Comparison of ENCODE assay signal across 8 cellular contexts in genomic region chr19:52139291-52140076, GRCh38. TPM values are rescaled to one million over a fixed set of nuclear protein-coding genes. Genes with fewer than 3 reads are reported as not detected.
A peak's percentile ranks its signal among the peaks of the same experiment; 100 is the strongest.
DNase-seq lines count a peak whose midpoint lies in the region; ATAC-seq and TF ChIP-seq lines count a peak whose summit lies in the region.

Gene ZNF616, minus strand, starts transcription at chr19:52139938. Its CDS starts 9,426 bp downstream, at chr19:52130512.

- H2BK15ac ChIP-seq in IMR-90 (ENCODE audit: low read depth, low read length) = no peak within 1 kb of the TSS

- peak; percentile 94 for DNase-seq in DMS114 treated with DMSO at 0.1 percent for 48 hours (lab: John Stamatoyannopoulos, UW; ENCODE audit: unreplicated experiment)
- DNase-seq in IMR-90 = peak; percentile 91
- DNase-seq in OCI-M1 (lab: John Stamatoyannopoulos, UW) = peak; percentile 99
- peak; percentile 97 for DNase-seq in activated T-cell treated with anti-CD3 and anti-CD28 coated beads for 4 hours
- peak; percentile 96 for DNase-seq in epithelial cell of esophagus (ENCODE audit: low read depth)
- peak; percentile 98 to 99 (median 98) for DNase-seq in mucosa of descending colon
- DNase-seq in stimulated activated CD8-positive, alpha-beta memory T cell treated with anti-CD3 and anti-CD28 coated beads, Interleukin-4, amount 100 ng/mL, for 1 hour (ENCODE audit: low read depth in 2 of 2, low spot score in 1 of 2) = peak; percentile 94 to 96

- TF ChIP-seq CTCF in IMR-90 (conservative IDR thresholded peaks at IDR 0.05; ENCODE audit: low read depth, low read length) = peak; percentile 76
- peak; percentile 72 for TF ChIP-seq CTCF in epithelial cell of esophagus (IDR thresholded peaks at IDR 0.05; ENCODE audit: insufficient read depth, low read depth, low read length, missing control alignments)
- peak; percentile 57 for TF ChIP-seq CTCF in mucosa of descending colon (IDR thresholded peaks at IDR 0.05)

- peak within 1 kb of the TSS; percentile 86 to 99 for H4K8ac ChIP-seq in IMR-90 (ENCODE audit: low read depth in 2 of 2, low read length in 2 of 2)

- no peaks in the 10 kb centered on the region for H3K27me3 ChIP-seq in IMR-90 (ENCODE audit: control insufficient read depth, insufficient read depth, low read length)

- dilution Hi-C loops in IMR-90 (cut with HindIII; ENCODE audit: low sequenced_read_pairs, unreplicated experiment) = no loop called here

- peak within 1 kb of the TSS; percentile 59 for H3K23ac ChIP-seq in IMR-90 (ENCODE audit: low read depth, low read length)

- POLR2A ChIA-PET in IMR-90 (lab: Charles Lee; ENCODE audit: unreplicated experiment) = no interaction called here

- H2AFZ ChIP-seq in IMR-90 (replicated peaks; ENCODE audit: low read length, poor library complexity) = peak within 1 kb of the TSS; percentile 89

- no peaks in the 10 kb centered on the region for H3K9me1 ChIP-seq in IMR-90 (ENCODE audit: insufficient read depth, low read length)

- H4K5ac ChIP-seq in IMR-90 (ENCODE audit: low read depth, low read length) = peak within 1 kb of the TSS; percentile 89

- H3K9ac ChIP-seq in IMR-90 (ENCODE audit: low read depth, low read length) = peak within 1 kb of the TSS; percentile 98

- H4K20me1 ChIP-seq in IMR-90 (ENCODE audit: insufficient read depth, low read length) = no peaks in the 10 kb centered on the region

- ATAC-seq in GM21515 (IDR thresholded peaks at IDR 0.05; ENCODE audit: unreplicated experiment) (peak; percentile 86), IMR-90 (ENCODE audit: low read depth) (peak; percentile 99), mucosa of descending colon (peak; percentile 99)

- H3K36me3 ChIP-seq in IMR-90 (ENCODE audit: control insufficient read depth, insufficient read depth, low read length) (peaks cover 5% of the 10 kb centered on the region), mucosa of descending colon (ENCODE audit: low read depth) (no peaks in the 10 kb centered on the region)

- H3K4me1 ChIP-seq in IMR-90 (ENCODE audit: control insufficient read depth, insufficient read depth, low read length) (peaks cover 2% of the 10 kb centered on the region), mucosa of descending colon (ENCODE audit: low read depth) (peaks cover 14% of the 10 kb centered on the region)

- peak; percentile 61 for TF ChIP-seq RAD21 in IMR-90 (IDR thresholded peaks at IDR 0.05; ENCODE audit: low read length)

- peak within 1 kb of the TSS; percentile 91 for H3K27ac ChIP-seq in IMR-90 (ENCODE audit: insufficient read depth, low read length)

- H3K18ac ChIP-seq in IMR-90 (ENCODE audit: low read depth, low read length) = peak within 1 kb of the TSS; percentile 74

- peak within 1 kb of the TSS; percentile 78 for H3K14ac ChIP-seq in IMR-90 (replicated peaks; ENCODE audit: low read depth, low read length)

- WGBS in IMR-90 (ENCODE audit: extremely low coverage in 2 of 2, insufficient read length in 1 of 2), 2 experiments = 0% methylated on average over 12 of the region's 50 CpGs; no CpG with 5 or more reads in 1 of the 2 experiments

- peak within 1 kb of the TSS; percentile 89 for H4K91ac ChIP-seq in IMR-90 (ENCODE audit: insufficient read depth, low read depth, low read length)

- peak within 1 kb of the TSS; percentile 96 for H3K4ac ChIP-seq in IMR-90 (ENCODE audit: low read depth, low read length)

- peak within 1 kb of the TSS; percentile 71; the same call in 1 of the 2 replicates for H2AK5ac ChIP-seq in IMR-90 (ENCODE audit: low read depth, low read length)

- no peak within 1 kb of the TSS for H2BK20ac ChIP-seq in IMR-90 (ENCODE audit: low read depth, low read length)

- H3K9me3 ChIP-seq in IMR-90 (ENCODE audit: control insufficient read depth, insufficient read depth, low read length) = peaks cover 16% of the 10 kb centered on the region
- peaks cover 16% of the 10 kb centered on the region for H3K9me3 ChIP-seq in mucosa of descending colon

- intact Hi-C loops in IMR-90 (cut with micrococcal nuclease) (loop anchor here (1.0 to 5.0 kb wide), 3 partner anchors 50 to 98 kb away; partner anchors contain the start of gene ZNF432), mucosa of descending colon (cut with DNase I, micrococcal nuclease) (loop anchor here (2.0 to 10.0 kb wide), 2 partner anchors 95 to 97 kb away; no protein-coding TSS in a partner anchor)

- H3K79me1 ChIP-seq in IMR-90 (ENCODE audit: low read depth in 1 of 2, low read length in 2 of 2) = peaks cover 20 to 28% of the 10 kb centered on the region in 2 experiments

- peak; percentile 83 for TF ChIP-seq POLR2A in IMR-90 (IDR thresholded peaks at IDR 0.05; ENCODE audit: low read depth, low read length)

- 0 out of 2 replicates have a peak within 1 kb of the TSS, but pooled peaks have one; percentile 15 for H2BK120ac ChIP-seq in IMR-90 (ENCODE audit: low read depth, low read length)

- in situ Hi-C loops in IMR-90 (cut with MboI; ENCODE audit: low sequenced_read_pairs) = no loop called here

- H2AK9ac ChIP-seq in IMR-90 (replicated peaks; ENCODE audit: low read depth, low read length, poor library complexity) = peak within 1 kb of the TSS; percentile 92

- peak within 1 kb of the TSS; percentile 79 for H3K4me2 ChIP-seq in IMR-90 (ENCODE audit: low read depth, low read length)

- peak within 1 kb of the TSS; percentile 88 for H3K56ac ChIP-seq in IMR-90 (ENCODE audit: extremely low read depth, insufficient read depth, low read length)

- H3K4me3 ChIP-seq in IMR-90 (ENCODE audit: insufficient read depth, low read depth, low read length) (peak within 1 kb of the TSS; percentile 53), epithelial cell of esophagus (ENCODE audit: low read length) (peak within 1 kb of the TSS; percentile 97), mucosa of descending colon (peak within 1 kb of the TSS; percentile 34)

- peak within 1 kb of the TSS; percentile 81 for H2BK5ac ChIP-seq in IMR-90 (ENCODE audit: low read depth, low read length, poor library complexity, severe bottlenecking)

- BruUV-seq in IMR-90 (replicated peaks; lab: Mats Ljungman, UMichigan) = no TSS peak

- CTCF ChIA-PET in IMR-90 (lab: Yijun Ruan, JAX) = interaction anchor here (1.1 kb wide), 1 partner anchor 98 kb away, joined by 6 read pairs; no protein-coding TSS in a partner anchor

TF ChIP-seq in IMR-90, 13 proteins besides CTCF, POLR2A, EP300 and RAD21:
- TF ChIP-seq CHD1 (IDR thresholded peaks at IDR 0.05; ENCODE audit: low read depth, low read length) = no peak
- TF ChIP-seq MXI1 (IDR thresholded peaks at IDR 0.05; ENCODE audit: borderline replicate concordance, low read depth, low read length) = no peak; the same call in 1 of the 2 replicates
- TF ChIP-seq, protein P1, sequence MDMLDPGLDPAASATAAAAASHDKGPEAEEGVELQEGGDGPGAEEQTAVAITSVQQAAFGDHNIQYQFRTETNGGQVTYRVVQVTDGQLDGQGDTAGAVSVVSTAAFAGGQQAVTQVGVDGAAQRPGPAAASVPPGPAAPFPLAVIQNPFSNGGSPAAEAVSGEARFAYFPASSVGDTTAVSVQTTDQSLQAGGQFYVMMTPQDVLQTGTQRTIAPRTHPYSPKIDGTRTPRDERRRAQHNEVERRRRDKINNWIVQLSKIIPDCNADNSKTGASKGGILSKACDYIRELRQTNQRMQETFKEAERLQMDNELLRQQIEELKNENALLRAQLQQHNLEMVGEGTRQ (IDR thresholded peaks at IDR 0.05; ENCODE audit: low read depth, low read length) = no peak
- peak; percentile 81 for TF ChIP-seq CEBPB (IDR thresholded peaks at IDR 0.05; ENCODE audit: low read depth, low read length)
- no peak for TF ChIP-seq RFX5 (IDR thresholded peaks at IDR 0.05; ENCODE audit: low read depth, low read length)
- TF ChIP-seq BHLHE40 (IDR thresholded peaks at IDR 0.05; ENCODE audit: low read depth, low read length) = no peak
- TF ChIP-seq RCOR1 (IDR thresholded peaks at IDR 0.05; ENCODE audit: insufficient replicate concordance, low read length) = no peak
- 0 out of 2 replicates have a peak, but pooled peaks have one; percentile 1 for TF ChIP-seq MAFK (IDR thresholded peaks at IDR 0.05; ENCODE audit: low read depth, low read length)
- TF ChIP-seq SMC3 (IDR thresholded peaks at IDR 0.05; ENCODE audit: low read depth, low read length) = peak; percentile 52
- TF ChIP-seq, protein P2, sequence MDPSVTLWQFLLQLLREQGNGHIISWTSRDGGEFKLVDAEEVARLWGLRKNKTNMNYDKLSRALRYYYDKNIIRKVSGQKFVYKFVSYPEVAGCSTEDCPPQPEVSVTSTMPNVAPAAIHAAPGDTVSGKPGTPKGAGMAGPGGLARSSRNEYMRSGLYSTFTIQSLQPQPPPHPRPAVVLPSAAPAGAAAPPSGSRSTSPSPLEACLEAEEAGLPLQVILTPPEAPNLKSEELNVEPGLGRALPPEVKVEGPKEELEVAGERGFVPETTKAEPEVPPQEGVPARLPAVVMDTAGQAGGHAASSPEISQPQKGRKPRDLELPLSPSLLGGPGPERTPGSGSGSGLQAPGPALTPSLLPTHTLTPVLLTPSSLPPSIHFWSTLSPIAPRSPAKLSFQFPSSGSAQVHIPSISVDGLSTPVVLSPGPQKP (IDR thresholded peaks at IDR 0.05; ENCODE audit: borderline replicate concordance, low read depth, low read length) = no peak
- no peak for TF ChIP-seq NFE2L2 (IDR thresholded peaks at IDR 0.05; ENCODE audit: low read depth, low read length)
- TF ChIP-seq FOS (IDR thresholded peaks at IDR 0.05; ENCODE audit: low read depth, low read length) = no peak
- peak; percentile 95 for TF ChIP-seq MAZ (IDR thresholded peaks at IDR 0.05; ENCODE audit: borderline replicate concordance, low read depth, low read length)

RNA-seq across cellular contexts. Expression of gene ZNF616, which starts in this region (rescaled TPM):
- total RNA-seq in IMR-90 (2012; rRNA removed) (13.3 and 13.6 TPM in 2 replicates), mucosa of descending colon (10 to 100 TPM in 2 of 3 donors, 1 to 10 TPM in 1; 5.5 to 13.4 (median 11.1) TPM)
- 2.0 and 2.8 TPM in 2 replicates for polyA plus RNA-seq in IMR-90 (2012; rRNA removed)
- polyA plus RNA-seq in IMR-90 (2012; cell fraction: cytosol; rRNA removed) = 0.66 and 0.70 TPM in 2 replicates
- polyA plus RNA-seq in IMR-90 (2012; cell fraction: nucleus; rRNA removed; ENCODE audit: low replicate concordance) = 0.42 and 2.2 TPM in 2 replicates

Comparison
In these comparisons a context has a peak if more than half of its experiments do, and no peak if none do; other contexts are left out.
1. Peak in every context shown above with its lines: DNase-seq, ATAC-seq, H3K4me3 ChIP-seq and H3K27ac ChIP-seq.
2. H3K4me3 ChIP-seq: peak in every context shown above with its lines; median percentile 97 in epithelial cell of esophagus; 53 in IMR-90; 34 in mucosa of descending colon.